10 cellular contexts compared by ENCODE assay signal in the genomic region with DNA sequence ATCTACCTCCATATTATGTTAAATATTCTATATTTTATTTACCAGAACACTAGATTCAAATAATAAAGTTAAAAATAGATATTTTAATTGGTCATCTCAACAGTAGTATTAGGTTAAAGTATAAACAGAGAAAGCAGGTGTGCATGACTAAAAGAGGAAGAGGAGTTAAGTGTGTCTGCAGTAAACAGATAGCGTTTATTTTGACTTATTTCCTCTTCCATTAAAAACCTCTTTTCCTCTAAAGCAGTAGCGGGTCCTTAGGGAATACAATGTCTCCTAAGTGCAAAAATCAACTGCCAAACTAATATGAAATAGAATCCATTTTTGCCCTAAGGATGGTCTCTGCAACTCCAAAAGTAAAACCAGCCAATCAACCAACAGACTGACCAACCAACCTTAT. TPM values are rescaled to one million over a fixed set of nuclear protein-coding genes. Genes with fewer than 3 reads are reported as not detected.
DNase-seq lines count a peak whose midpoint lies in the region; ATAC-seq and TF ChIP-seq lines count a peak whose summit lies in the region.
"Had no signal": no experiment of that assay in that cellular context is flagged by ENCODE, and none has a peak within 500 bp of the region (broad histone marks: within the 10 kb centered on the region; RNA-seq: fewer than 3 reads in every experiment).

No MANE protein-coding gene starts in this region.

- peak overlapping the region; percentile 24 for H3K4me3 ChIP-seq in left ventricle myocardium inferior
- no peak overlapping the region for H3K4me3 ChIP-seq in Peyer's patch
- H3K4me3 ChIP-seq in hepatocyte = no peak overlapping the region
- H3K4me3 ChIP-seq: gastroesophageal sphincter, right lobe of liver had no signal

- WGBS in hepatocyte (ENCODE audit: low lambda C conversion rate, missing lambda C conversion rate) = 91% methylated on average over 2 of the region's 2 CpGs

- TF ChIP-seq POLR2A in Peyer's patch (IDR thresholded peaks at IDR 0.05) = no peak

- peak overlapping the region; percentile 2 for H3K4me2 ChIP-seq in hepatocyte

- peaks cover 43% of the 10 kb centered on the region for H3K79me2 ChIP-seq in hepatocyte

- H3K36me3 ChIP-seq in left ventricle myocardium inferior = peaks cover 10% of the 10 kb centered on the region
- no peaks in the 10 kb centered on the region for H3K36me3 ChIP-seq in Peyer's patch
- no peaks in the 10 kb centered on the region for H3K36me3 ChIP-seq in hepatocyte (replicated peaks; ENCODE audit: insufficient read depth, low read depth)
- H3K36me3 ChIP-seq: gastroesophageal sphincter had no signal

- peak overlapping the region; percentile 75 for H3K27ac ChIP-seq in left ventricle myocardium inferior (replicated peaks)
- peak overlapping the region; percentile 43 to 67 (median 52) for H3K27ac ChIP-seq in Peyer's patch
- H3K27ac ChIP-seq in hepatocyte = peak overlapping the region; percentile 61

- H3K9me3 ChIP-seq in left ventricle myocardium inferior (replicated peaks) (no peaks in the 10 kb centered on the region), Peyer's patch (no peaks in the 10 kb centered on the region), hepatocyte (ENCODE audit: low read depth) (no peaks in the 10 kb centered on the region)
- H3K9me3 ChIP-seq: gastroesophageal sphincter, right lobe of liver had no signal

- DNase-seq in left ventricle myocardium inferior (no peak), left ventricle myocardium superior (no peak), Peyer's patch (no peak), hepatocyte (ENCODE audit: low spot score) (no peak), T-helper 9 cell (no peak), Ammon's horn (ENCODE audit: low spot score) (no peak), nucleus accumbens (lab: John Stamatoyannopoulos, UW) (no peak)
- DNase-seq: right lobe of liver had no signal

- H3K4me1 ChIP-seq in left ventricle myocardium inferior (peaks cover 65% of the 10 kb centered on the region), Peyer's patch (peaks cover 0 to 12% (median 3%) of the 10 kb centered on the region in 4 donors), hepatocyte (ENCODE audit: insufficient read depth) (peaks cover 10% of the 10 kb centered on the region)

- intact Hi-C loops in left ventricle myocardium inferior (cut with micrococcal nuclease) = no loop called here
- intact Hi-C loops in left ventricle myocardium superior (cut with micrococcal nuclease) = no loop called here

- ATAC-seq in left ventricle myocardium superior = no peak
- ATAC-seq in GM19351 (IDR thresholded peaks at IDR 0.05; ENCODE audit: unreplicated experiment) = no peak

- no peaks in the 10 kb centered on the region for H3K27me3 ChIP-seq in left ventricle myocardium inferior (ENCODE audit: low read depth)
- no peaks in the 10 kb centered on the region for H3K27me3 ChIP-seq in Peyer's patch
- no peaks in the 10 kb centered on the region for H3K27me3 ChIP-seq in hepatocyte
- H3K27me3 ChIP-seq: gastroesophageal sphincter, right lobe of liver had no signal

- no peak overlapping the region for H2AFZ ChIP-seq in hepatocyte

- H3K9me2 ChIP-seq in hepatocyte (replicated peaks; ENCODE audit: insufficient read depth) = no peaks in the 10 kb centered on the region

- TF ChIP-seq CTCF in left ventricle myocardium inferior (IDR thresholded peaks at IDR 0.05; ENCODE audit: borderline replicate concordance) (no peak), Peyer's patch (IDR thresholded peaks at IDR 0.05) (no peak), hepatocyte (IDR thresholded peaks at IDR 0.05; ENCODE audit: poor library complexity) (no peak)

- H4K20me1 ChIP-seq in hepatocyte (ENCODE audit: insufficient read depth, poor library complexity, severe bottlenecking) = no peaks in the 10 kb centered on the region

RNA-seq across cellular contexts. Expression of gene EIF2AK3, which starts 27.7 kb away (rescaled TPM):
- 8.2 TPM for total RNA-seq in left ventricle myocardium inferior
- 5.2 TPM for total RNA-seq in left ventricle myocardium superior
- total RNA-seq in Peyer's patch = 10 to 100 TPM; 17.1 to 93.3 (median 18.6) TPM
- total RNA-seq in hepatocyte = 38.1 and 41.9 TPM in 2 replicates
- polyA plus RNA-seq in hepatocyte = 19.5 and 21.0 TPM in 2 replicates
